ENCODE assay signal across 14 cellular contexts in the genomic region with DNA sequence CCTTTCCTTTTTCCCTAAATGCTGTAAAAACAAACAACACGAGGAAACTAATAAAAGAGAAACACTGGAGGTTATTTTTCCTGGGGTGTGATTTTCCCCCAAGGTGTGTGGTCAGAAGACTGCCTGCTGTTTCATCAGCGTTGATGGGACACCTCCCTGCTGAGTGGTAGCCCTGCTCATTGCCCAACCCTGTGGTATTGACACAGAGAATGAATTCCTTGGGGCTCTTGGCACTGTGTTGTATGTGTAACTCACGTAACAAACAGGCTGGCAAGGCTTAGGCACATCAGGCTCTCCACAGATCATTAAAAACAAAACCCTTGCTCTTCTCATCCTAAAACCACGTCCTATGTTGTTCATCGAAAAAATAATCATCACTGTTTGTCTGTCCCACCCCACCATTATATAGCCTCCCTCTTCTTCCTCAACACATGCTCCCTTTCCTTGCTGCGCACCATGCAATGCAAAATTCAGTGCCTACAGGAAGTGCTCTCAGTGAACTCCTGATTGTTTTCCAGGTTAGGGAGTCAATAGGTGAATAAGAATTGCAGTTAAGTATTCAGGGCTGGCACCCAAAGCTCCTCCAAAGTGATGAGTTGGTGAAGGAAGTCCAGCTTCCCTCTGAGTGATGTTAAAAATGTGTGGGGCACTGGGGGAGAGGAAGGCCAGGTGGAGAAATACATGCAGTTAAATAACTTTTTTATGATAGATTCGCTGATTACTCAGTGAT. TPM values are rescaled to one million over a fixed set of nuclear protein-coding genes. Genes with fewer than 3 reads are reported as not detected.
A peak's percentile ranks its signal among the peaks of the same experiment; 100 is the strongest.
DNase-seq lines count a peak whose midpoint lies in the region; ATAC-seq, FAIRE-seq and TF ChIP-seq lines count a peak whose summit lies in the region.
"Had no signal": no experiment of that assay in that cellular context is flagged by ENCODE, and none has a peak within 500 bp of the region (broad histone marks: within the 10 kb centered on the region; RNA-seq: fewer than 3 reads in every experiment).

No MANE protein-coding gene starts in this region.

- no peak overlapping the region for H3K4me3 ChIP-seq in A549
- no peak overlapping the region for H3K4me3 ChIP-seq in adipocyte (ENCODE audit: low read length)
- no peak overlapping the region for H3K4me3 ChIP-seq in spleen
- H3K4me3 ChIP-seq: ovary had no signal

- TF ChIP-seq RAD21 in A549 (conservative IDR thresholded peaks at IDR 0.05 in 1 of 2, IDR thresholded peaks at IDR 0.05 in 1 of 2), result no peak; a peak in 1 of 5 replicates

- TF ChIP-seq EP300 in A549 (IDR thresholded peaks at IDR 0.05), result peak in 1 of 2 experiments; percentile 26; a peak in 1 of 5 replicates

- WGBS in A549 (ENCODE audit: missing lambda C conversion rate), result 22% methylated on average over 7 of the region's 7 CpGs
- 73 to 86% (median 79%) methylated on average over 7 of the region's 7 CpGs for WGBS in spleen, 5 donors

- TF ChIP-seq POLR2A in A549 (IDR thresholded peaks at IDR 0.05; ENCODE audit: low read length) (no peak), spleen (IDR thresholded peaks at IDR 0.05) (no peak)

- H3K27me3 ChIP-seq in adipocyte (replicated peaks; ENCODE audit: control insufficient read depth, insufficient read depth, low read length), result no peaks in the 10 kb centered on the region
- no peaks in the 10 kb centered on the region for H3K27me3 ChIP-seq in spleen (replicated peaks in 1 of 7)
- H3K27me3 ChIP-seq: ovary had no signal

- H3K27ac ChIP-seq in A549 (peak overlapping the region; percentile 42 to 57), spleen (no peak overlapping the region)
- H3K27ac ChIP-seq: ovary had no signal

- H3K4me2 ChIP-seq in A549, result peak overlapping the region; percentile 51

- H3K9ac ChIP-seq in adipocyte (ENCODE audit: low read length), result no peak overlapping the region

- FAIRE-seq in A549 (lab: Jason Lieb, UNC), result peak; percentile 39
- FAIRE-seq: RCC 7860 had no signal

- H3K36me3 ChIP-seq in adipocyte (ENCODE audit: control insufficient read depth, insufficient read depth, low read length, severe bottlenecking) (no peaks in the 10 kb centered on the region), spleen (no peaks in the 10 kb centered on the region)
- H3K36me3 ChIP-seq: ovary had no signal

- H3K4me1 ChIP-seq in A549 (peaks cover 24% of the 10 kb centered on the region), adipocyte (ENCODE audit: control insufficient read depth, insufficient read depth, low read length) (no peaks in the 10 kb centered on the region), spleen (no peaks in the 10 kb centered on the region)

- DNase-seq in A549 (ENCODE audit: low read depth in 1 of 2, low spot score in 1 of 2) (peak in 1 of 2 experiments; percentile 47), HPDE6-E6E7 (ENCODE audit: extremely low spot score) (peak; percentile 50), adipocyte (ENCODE audit: low read depth) (peak; percentile 41), kidney tubule cell (ENCODE audit: low spot score) (peak; percentile 74), medulla oblongata (ENCODE audit: extremely low spot score) (no peak), spleen (no peak)
- DNase-seq in activated CD8-positive, alpha-beta memory T cell treated with anti-CD3 and anti-CD28 coated beads for 24 hours, result no peak
- DNase-seq in activated naive CD4-positive, alpha-beta T cell treated with Interleukin-2 at 50 U/mL for 16 hours, result no peak
- DNase-seq: activated effector memory CD4-positive, alpha-beta T cell treated with Interleukin-2 at 50 U/mL for 16 hours; central memory CD4-positive, alpha-beta T cell; erythroblast; ovary; T-helper 2 cell had no signal

- peak; percentile 82 to 87; a peak in 5 of 6 replicates for ATAC-seq in A549

- CTCF ChIA-PET in A549 (lab: Yijun Ruan, JAX), result no interaction called here

- TF ChIP-seq CTCF in A549 (IDR thresholded peaks at IDR 0.05), result no peak
- TF ChIP-seq CTCF in spleen (IDR thresholded peaks at IDR 0.05 in 8 of 11, conservative IDR thresholded peaks at IDR 0.05 in 3 of 11), result no peak

- H3K9me3 ChIP-seq in A549 (no peaks in the 10 kb centered on the region), adipocyte (ENCODE audit: control insufficient read depth, low read length) (no peaks in the 10 kb centered on the region), spleen (no peaks in the 10 kb centered on the region)
- H3K9me3 ChIP-seq: ovary had no signal

- intact Hi-C loops in spleen (cut with DNase I; ENCODE audit: low total_unique reads), result no loop called here

- POLR2A ChIA-PET in A549 (lab: Yijun Ruan, JAX), result interaction anchor here (0.6 to 0.7 kb wide), 2 partner anchors 11 to 232 kb away, joined by 3 to 4 read pairs; a partner anchor contains a TSS

TF ChIP-seq in A549, 52 proteins besides CTCF, POLR2A, EP300 and RAD21:
- TF ChIP-seq NPAS2 (CRISPR knock-in tag; IDR thresholded peaks at IDR 0.05; ENCODE audit: borderline replicate concordance), result no peak
- TF ChIP-seq TFCP2L1 (CRISPR knock-in tag; IDR thresholded peaks at IDR 0.05), result no peak
- no peak for TF ChIP-seq MAFK (IDR thresholded peaks at IDR 0.05; ENCODE audit: partially characterized antibody)
- no peak for TF ChIP-seq RFX5 (IDR thresholded peaks at IDR 0.05)
- no peak for TF ChIP-seq FOSL2 (IDR thresholded peaks at IDR 0.05)
- TF ChIP-seq FOSL2 (CRISPR knock-in tag; IDR thresholded peaks at IDR 0.05), result no peak
- no peak for TF ChIP-seq NFE2L2 (conservative IDR thresholded peaks at IDR 0.05; ENCODE audit: low read length)
- no peak for TF ChIP-seq ZC3H11A (IDR thresholded peaks at IDR 0.05)
- TF ChIP-seq MYC (IDR thresholded peaks at IDR 0.05; ENCODE audit: borderline replicate concordance, low read length), result no peak
- TF ChIP-seq, protein P1, sequence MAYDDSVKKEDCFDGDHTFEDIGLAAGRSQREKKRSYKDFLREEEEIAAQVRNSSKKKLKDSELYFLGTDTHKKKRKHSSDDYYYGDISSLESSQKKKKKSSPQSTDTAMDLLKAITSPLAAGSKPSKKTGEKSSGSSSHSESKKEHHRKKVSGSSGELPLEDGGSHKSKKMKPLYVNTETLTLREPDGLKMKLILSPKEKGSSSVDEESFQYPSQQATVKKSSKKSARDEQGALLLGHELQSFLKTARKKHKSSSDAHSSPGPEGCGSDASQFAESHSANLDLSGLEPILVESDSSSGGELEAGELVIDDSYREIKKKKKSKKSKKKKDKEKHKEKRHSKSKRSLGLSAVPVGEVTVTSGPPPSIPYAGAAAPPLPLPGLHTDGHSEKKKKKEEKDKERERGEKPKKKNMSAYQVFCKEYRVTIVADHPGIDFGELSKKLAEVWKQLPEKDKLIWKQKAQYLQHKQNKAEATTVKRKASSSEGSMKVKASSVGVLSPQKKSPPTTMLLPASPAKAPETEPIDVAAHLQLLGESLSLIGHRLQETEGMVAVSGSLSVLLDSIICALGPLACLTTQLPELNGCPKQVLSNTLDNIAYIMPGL (CRISPR knock-in tag; IDR thresholded peaks at IDR 0.05; ENCODE audit: borderline replicate concordance), result no peak
- TF ChIP-seq CEBPB (IDR thresholded peaks at IDR 0.05), result peak; percentile 70 to 77
- TF ChIP-seq, protein P2, sequence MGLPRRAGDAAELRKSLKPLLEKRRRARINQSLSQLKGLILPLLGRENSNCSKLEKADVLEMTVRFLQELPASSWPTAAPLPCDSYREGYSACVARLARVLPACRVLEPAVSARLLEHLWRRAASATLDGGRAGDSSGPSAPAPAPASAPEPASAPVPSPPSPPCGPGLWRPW (IDR thresholded peaks at IDR 0.05), result peak; percentile 37; the same call in 1 of the 2 replicates

RNA-seq across cellular contexts. Expression of a gene that starts 11.3 kb away (rescaled TPM):
- polyA plus RNA-seq in A549 (2011; rRNA removed) (49.2 and 50.7 TPM in 2 replicates), A549 (2017; fragmentation: RNase III; extraction: RNeasy Plus Mini Kit Qiagen cat#74134 plus additional on column Dnase treatment) (25.5 to 27.0 TPM (median 26.2 TPM) in 3 replicates), spleen (10 to 100 TPM in 1 of 3 donors, 1 to 10 TPM in 2; 9.2 to 11.9 (median 9.4) TPM)
- 29.1 and 29.8 TPM in 2 replicates for polyA plus RNA-seq in A549 (2012; cell fraction: cytosol; rRNA removed)
- polyA plus RNA-seq in A549 (2012; cell fraction: nucleus; rRNA removed), result 15.6 and 16.2 TPM in 2 replicates
- 32.0 and 38.6 TPM in 2 replicates for polyA minus RNA-seq in A549 (2011; rRNA and poly(A)+ RNA removed)
- total RNA-seq in spleen, result 10 to 100 TPM; 19.6 to 27.2 (median 22.0) TPM

RNA-seq across cellular contexts. Expression of a gene that starts 11.8 kb away (rescaled TPM):
- polyA plus RNA-seq in A549 (2011; rRNA removed), result 2.4 and 3.1 TPM in 2 replicates
- polyA plus RNA-seq in A549 (2012; cell fraction: cytosol; rRNA removed), result 0.46 and 0.57 TPM in 2 replicates
- polyA plus RNA-seq in A549 (2012; cell fraction: nucleus; rRNA removed), result 0.31 TPM in 2 replicates
- polyA plus RNA-seq in A549 (2017; fragmentation: RNase III; extraction: RNeasy Plus Mini Kit Qiagen cat#74134 plus additional on column Dnase treatment), result 1.9 to 2.3 TPM (median 2.1 TPM) in 3 replicates
- 4.3 and 5.9 TPM in 2 replicates for polyA minus RNA-seq in A549 (2011; rRNA and poly(A)+ RNA removed)
- 10 to 100 TPM in 2 of 7 donors, 1 to 10 TPM in 5; 5.3 to 11.9 (median 8.1) TPM for total RNA-seq in spleen
- 1 to 10 TPM; 1.3 to 1.8 (median 1.6) TPM for polyA plus RNA-seq in spleen

Comparison
In these comparisons a context has a peak if more than half of its experiments do, and no peak if none do; other contexts are left out.
1. DNase-seq: peak in HPDE6-E6E7 (single experiment), adipocyte (single experiment) and kidney tubule cell (single experiment); none in medulla oblongata (single experiment), activated CD8-positive, alpha-beta memory T cell treated with anti-CD3 and anti-CD28 coated beads for 24 hours (single experiment), spleen (single experiment) and activated naive CD4-positive, alpha-beta T cell treated with Interleukin-2 at 50 U/mL for 16 hours (single experiment).
2. H3K27ac ChIP-seq: peak in A549 (2 of 2); none in spleen (0 of 8).